24 cellular contexts compared by ENCODE assay signal in the genomic region with DNA sequence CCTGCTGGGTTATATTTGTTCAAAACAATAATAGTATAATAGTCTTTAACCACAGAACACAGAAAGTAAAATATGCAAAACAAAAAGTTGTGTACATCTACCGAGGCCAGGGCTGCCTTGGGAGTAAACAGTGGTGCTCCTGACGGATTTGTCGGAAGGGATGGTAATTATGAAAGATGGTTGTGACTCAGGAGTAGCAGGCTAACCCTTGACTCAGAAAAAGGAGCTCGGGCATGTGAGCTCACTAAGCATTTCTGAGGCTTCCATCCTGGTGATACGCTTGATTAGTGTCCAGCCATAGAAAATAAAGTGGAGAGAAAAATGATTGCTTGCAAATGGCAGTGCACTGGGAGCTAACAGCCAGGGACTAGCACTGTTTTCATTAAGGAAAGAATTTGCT. TPM values are rescaled to one million over a fixed set of nuclear protein-coding genes. Genes with fewer than 3 reads are reported as not detected.
"Had no signal": no experiment of that assay in that cellular context is flagged by ENCODE, and none has a peak within 500 bp of the region (broad histone marks: within the 10 kb centered on the region; RNA-seq: fewer than 3 reads in every experiment).

No MANE protein-coding gene starts in this region.

- H3K36me3 ChIP-seq: spleen, tibial nerve, uterus had no signal

- H2AFZ ChIP-seq: hepatocyte had no signal

- H3K4me1 ChIP-seq: body of pancreas, spleen, tibial nerve, uterus had no signal

- H3K79me2 ChIP-seq: hepatocyte had no signal

- H3K27me3 ChIP-seq: body of pancreas, hepatocyte, spleen, tibial nerve, uterus had no signal

- H3K9me3 ChIP-seq: body of pancreas, spleen, tibial nerve, uterus had no signal

- DNase-seq: activated CD4-positive, alpha-beta T cell treated with anti-CD3 and anti-CD28 coated beads for 36 hours; activated CD4-positive, alpha-beta T cell treated with anti-CD3 and anti-CD28 coated beads, Interleukin-2, amount 50 U/mL, for 48 hours; amniotic stem cell; body of pancreas; caudate nucleus; endodermal cell; midbrain; occipital lobe; posterior cingulate gyrus; retina; spleen; stimulated activated CD8-positive, alpha-beta memory T cell treated with anti-CD3 and anti-CD28 coated beads, Interleukin-4, amount 100 ng/mL, for 48 hours; stimulated activated naive CD4-positive, alpha-beta T cell; substantia nigra; uterus had no signal

- FAIRE-seq: islet of Langerhans had no signal

- H3K27ac ChIP-seq: body of pancreas, hepatocyte, spleen, tibial nerve, uterus had no signal

- H3K4me2 ChIP-seq: hepatocyte had no signal

- H3K4me3 ChIP-seq: body of pancreas, hepatocyte, spleen, tibial nerve, uterus had no signal

RNA-seq across cellular contexts. Expression of gene SPANXB1, which starts 53.2 kb away (rescaled TPM):
- total RNA-seq: activated CD4-positive, alpha-beta T cell treated with anti-CD3 and anti-CD28 coated beads for 36 hours; body of pancreas; dermis microvascular lymphatic vessel endothelial cell; endodermal cell; glomerular endothelial cell; hepatocyte; lung microvascular endothelial cell; occipital lobe; spleen; T-helper 2 cell treated with Interferon-gamma antibody and Interleukin-4, amounts not matched to agents 100 ng/mL and 5 ng/mL, for 36 hours; tibial nerve; uterus had no signal
- polyA plus RNA-seq: esophagus, neural cell, spleen had no signal
